ENCODE assay signal across 7 cellular contexts in genomic region chr2:161122772-161123530, GRCh38. TPM values are rescaled to one million over a fixed set of nuclear protein-coding genes. Genes with fewer than 3 reads are reported as not detected.
DNase-seq lines count a peak whose midpoint lies in the region; ATAC-seq and TF ChIP-seq lines count a peak whose summit lies in the region.

No MANE protein-coding gene starts in this region.

- H3K4me3 ChIP-seq in GM12865 (ENCODE audit: low read depth, low read length) = no peak overlapping the region
- H3K4me3 ChIP-seq in OCI-LY3 (ENCODE audit: low read length) = no peak overlapping the region
- no peak overlapping the region for H3K4me3 ChIP-seq in cardiac fibroblast (replicated peaks in 1 of 2; ENCODE audit: low read depth in 2 of 2, low read length in 2 of 2)
- no peak overlapping the region for H3K4me3 ChIP-seq in testis

- H3K4me1 ChIP-seq in OCI-LY3 (ENCODE audit: low read length) (peaks cover 29% of the 10 kb centered on the region), testis (peaks cover 15% of the 10 kb centered on the region)

- DNase-seq in GM12865 (ENCODE audit: low read depth) (peak; percentile 67), cardiac fibroblast (ENCODE audit: low read depth in 2 of 2) (peak; percentile 91 to 93), left kidney (ENCODE audit: low read depth, low spot score) (peak; percentile 55), testis (peak; percentile 77), DMS79 (lab: John Stamatoyannopoulos, UW) (no peak)

- H3K9ac ChIP-seq in OCI-LY3 (ENCODE audit: low read length) = no peak overlapping the region

- intact Hi-C loops in testis (cut with DNase I; ENCODE audit: low total_unique reads) = no loop called here

- ATAC-seq in HG02571 (IDR thresholded peaks at IDR 0.05; ENCODE audit: unreplicated experiment) = peak; percentile 50

- H2AFZ ChIP-seq in OCI-LY3 (ENCODE audit: low read depth, low read length) = 0 out of 2 replicates have a peak overlapping the region, but pooled peaks have one; percentile 38

- 30 to 33% methylated on average over 3 of the region's 3 CpGs for WGBS in testis, 2 donors

- peak overlapping the region; percentile 15 for H3K4me2 ChIP-seq in OCI-LY3 (ENCODE audit: low read length)

- no peaks in the 10 kb centered on the region for H3K36me3 ChIP-seq in OCI-LY3 (replicated peaks; ENCODE audit: low read depth, low read length)
- H3K36me3 ChIP-seq in testis (ENCODE audit: low read depth, missing control alignments) = no peaks in the 10 kb centered on the region

- no peak overlapping the region for H3K27ac ChIP-seq in OCI-LY3 (ENCODE audit: low read length)
- H3K27ac ChIP-seq in testis = peak overlapping the region; percentile 71 to 80

- no peaks in the 10 kb centered on the region for H3K79me2 ChIP-seq in OCI-LY3 (ENCODE audit: low read length)

- no peaks in the 10 kb centered on the region for H4K20me1 ChIP-seq in OCI-LY3 (ENCODE audit: insufficient read depth, low read length)

- H3K9me3 ChIP-seq in OCI-LY3 (ENCODE audit: insufficient read depth, low read length) = no peaks in the 10 kb centered on the region
- no peaks in the 10 kb centered on the region for H3K9me3 ChIP-seq in testis

- TF ChIP-seq POLR2A in testis (IDR thresholded peaks at IDR 0.05) = no peak

- no peaks in the 10 kb centered on the region for H3K27me3 ChIP-seq in OCI-LY3 (ENCODE audit: low read depth, low read length)
- H3K27me3 ChIP-seq in testis = no peaks in the 10 kb centered on the region

- no peak for TF ChIP-seq CTCF in GM12865 (IDR thresholded peaks at IDR 0.05; ENCODE audit: insufficient read depth, low read depth, low read length, missing control alignments)
- no peak for TF ChIP-seq CTCF in OCI-LY3 (IDR thresholded peaks at IDR 0.05; ENCODE audit: low read depth, low read length)
- TF ChIP-seq CTCF in cardiac fibroblast (IDR thresholded peaks at IDR 0.05; ENCODE audit: low read depth, low read length) = no peak
- TF ChIP-seq CTCF in testis (IDR thresholded peaks at IDR 0.05) = no peak

RNA-seq across cellular contexts. Expression of gene TANK, which starts 37.3 kb away (rescaled TPM):
- total RNA-seq in testis = 10 to 100 TPM; 52.8 to 63.6 TPM
- polyA plus RNA-seq in testis (ENCODE audit: insufficient read depth, low read depth, low replicate concordance) = 34.7 TPM
